Comparison of ENCODE assay signal across 1 cellular context in genomic region chr6:134351615-134352474, GRCh38.
TF ChIP-seq lines count a peak whose summit lies in the region.

No MANE protein-coding gene starts in this region.

TF ChIP-seq in K562, 482 proteins besides CTCF, POLR2A, EP300 and RAD21 (continued from another document):
- no peak for TF ChIP-seq CREB5 (CRISPR knock-in tag; IDR thresholded peaks at IDR 0.05)
